Comparison of ENCODE assay signal across 15 cellular contexts in the genomic region with DNA sequence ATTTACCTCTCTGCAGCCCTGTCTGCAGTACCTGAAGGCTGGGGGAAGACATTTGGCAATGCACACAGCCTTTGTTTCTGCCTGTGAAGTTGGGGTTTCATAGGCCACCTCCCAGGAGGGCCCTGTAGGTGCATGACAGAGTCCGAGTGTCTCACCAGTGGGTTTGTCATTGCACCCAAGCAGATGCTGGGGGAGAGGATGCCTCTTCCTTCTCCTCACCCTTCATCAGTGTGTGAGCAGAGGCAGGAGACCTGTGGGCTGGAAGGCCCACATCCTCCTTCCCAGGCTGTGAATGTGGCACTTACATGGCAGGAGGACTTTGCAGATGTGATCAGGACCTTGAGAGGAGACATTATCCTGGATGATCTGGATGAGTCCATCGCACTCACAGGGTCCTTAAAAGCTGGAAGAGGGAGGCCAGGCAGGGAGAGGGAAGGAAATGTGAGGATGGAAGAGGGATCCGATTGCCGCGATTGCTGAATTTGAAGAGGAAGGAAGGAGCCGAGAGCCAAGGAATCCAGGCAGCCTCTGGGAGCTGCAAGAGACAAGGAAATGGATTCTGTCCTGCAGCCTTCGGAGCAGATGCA. TPM values are rescaled to one million over a fixed set of nuclear protein-coding genes. Genes with fewer than 3 reads are reported as not detected.
DNase-seq lines count a peak whose midpoint lies in the region; ATAC-seq, FAIRE-seq and TF ChIP-seq lines count a peak whose summit lies in the region.
"Had no signal": no experiment of that assay in that cellular context is flagged by ENCODE, and none has a peak within 500 bp of the region (broad histone marks: within the 10 kb centered on the region; RNA-seq: fewer than 3 reads in every experiment).

No MANE protein-coding gene starts in this region.

- H3K27ac ChIP-seq in RWPE2 (ENCODE audit: poor library complexity, severe bottlenecking) (no peak overlapping the region), right lobe of liver (peak overlapping the region in 2 of 3 donors; percentile 13 to 51), temporal lobe (ENCODE audit: low read depth, low read length) (peak overlapping the region; percentile 99)

- H3K27ac Mint-ChIP-seq in activated naive CD4-positive, alpha-beta T cell treated with anti-CD3 and anti-CD28 coated beads, Interleukin-2, amount 50 U/mL, for 24 hours, result peak overlapping the region; percentile 43
- no peak overlapping the region for H3K27ac Mint-ChIP-seq in activated naive CD4-positive, alpha-beta T cell treated with anti-CD3 and anti-CD28 coated beads for 36 hours
- H3K27ac Mint-ChIP-seq: GM23338 had no signal

- H3K27me3 ChIP-seq in RWPE2 (ENCODE audit: insufficient read depth, poor library complexity, severe bottlenecking) (no peaks in the 10 kb centered on the region), right lobe of liver (no peaks in the 10 kb centered on the region)
- H3K27me3 ChIP-seq: transverse colon had no signal

- ATAC-seq in RWPE2 (ENCODE audit: low read depth), result no peak
- no peak for ATAC-seq in right lobe of liver
- ATAC-seq: GM23338 had no signal

- no peaks in the 10 kb centered on the region for H3K27me3 Mint-ChIP-seq in activated naive CD4-positive, alpha-beta T cell treated with anti-CD3 and anti-CD28 coated beads, Interleukin-2, amount 50 U/mL, for 24 hours
- H3K27me3 Mint-ChIP-seq in activated naive CD4-positive, alpha-beta T cell treated with anti-CD3 and anti-CD28 coated beads for 36 hours (ENCODE audit: low read depth), result no peaks in the 10 kb centered on the region

- peaks cover 84% of the 10 kb centered on the region for H3K4me1 Mint-ChIP-seq in activated naive CD4-positive, alpha-beta T cell treated with anti-CD3 and anti-CD28 coated beads, Interleukin-2, amount 50 U/mL, for 24 hours
- H3K4me1 Mint-ChIP-seq in activated naive CD4-positive, alpha-beta T cell treated with anti-CD3 and anti-CD28 coated beads for 36 hours (ENCODE audit: low read depth), result peaks cover 75% of the 10 kb centered on the region

- H3K4me1 ChIP-seq in RWPE2 (ENCODE audit: insufficient read depth, poor library complexity, severe bottlenecking) (no peaks in the 10 kb centered on the region), right lobe of liver (peaks cover 0 to 18% (median 10%) of the 10 kb centered on the region in 4 donors)

- no peak overlapping the region for H3K4me3 Mint-ChIP-seq in activated naive CD4-positive, alpha-beta T cell treated with anti-CD3 and anti-CD28 coated beads, Interleukin-2, amount 50 U/mL, for 24 hours
- no peak overlapping the region for H3K4me3 Mint-ChIP-seq in activated naive CD4-positive, alpha-beta T cell treated with anti-CD3 and anti-CD28 coated beads for 36 hours
- H3K4me3 Mint-ChIP-seq: GM23338 had no signal

- TF ChIP-seq CTCF in RWPE2 (IDR thresholded peaks at IDR 0.05; ENCODE audit: poor library complexity, severe bottlenecking) (no peak), right lobe of liver (IDR thresholded peaks at IDR 0.05) (no peak)

- no peak for FAIRE-seq in GM12891 (lab: Jason Lieb, UNC)

- CTCF ChIA-PET in activated naive CD4-positive, alpha-beta T cell treated with anti-CD3 and anti-CD28 coated beads for 36 hours (lab: Charles Lee), result interaction anchor here (2.9 kb wide), 1 partner anchor 14 kb away, joined by 11 read pairs; no protein-coding TSS in a partner anchor

- H3K4me3 ChIP-seq in RWPE2 (ENCODE audit: severe bottlenecking), result no peak overlapping the region
- no peak overlapping the region for H3K4me3 ChIP-seq in right lobe of liver
- H3K4me3 ChIP-seq: GM23338, transverse colon had no signal

- no peaks in the 10 kb centered on the region for H3K9me3 Mint-ChIP-seq in activated naive CD4-positive, alpha-beta T cell treated with anti-CD3 and anti-CD28 coated beads, Interleukin-2, amount 50 U/mL, for 24 hours
- H3K9me3 Mint-ChIP-seq in activated naive CD4-positive, alpha-beta T cell treated with anti-CD3 and anti-CD28 coated beads for 36 hours, result no peaks in the 10 kb centered on the region

- TF ChIP-seq POLR2A in right lobe of liver (IDR thresholded peaks at IDR 0.05) (no peak), GM12891 (IDR thresholded peaks at IDR 0.05; ENCODE audit: low read depth, low read length) (no peak)

- DNase-seq in activated naive CD4-positive, alpha-beta T cell treated with anti-CD3 and anti-CD28 coated beads for 36 hours, result no peak
- peak; percentile 9 for DNase-seq in RWPE2 (ENCODE audit: low spot score)
- peak in 1 of 3 donors; percentile 7 for DNase-seq in right lobe of liver
- DNase-seq in GM03348 (ENCODE audit: low spot score), result no peak
- no peak for DNase-seq in GM12891 (ENCODE audit: insufficient read length, low spot score)
- DNase-seq in NCI-H748 treated with DMSO at 0.1 percent for 48 hours (lab: John Stamatoyannopoulos, UW), result no peak
- DNase-seq: activated naive CD4-positive, alpha-beta T cell; DMS79 treated with DMSO at 0.1 percent for 48 hours; NCI-H446; RPMI8226; T-helper 2 cell; transverse colon had no signal

- H3K9me3 ChIP-seq in RWPE2 (ENCODE audit: severe bottlenecking) (no peaks in the 10 kb centered on the region), right lobe of liver (no peaks in the 10 kb centered on the region)
- H3K9me3 ChIP-seq: transverse colon had no signal

- whole genome bisulfite sequencing in right lobe of liver (ENCODE audit: insufficient coverage, low coverage, low lambda C conversion rate, missing lambda C conversion rate), result 59% methylated on average over 3 of the region's 7 CpGs

- H3K36me3 ChIP-seq in RWPE2 (ENCODE audit: low read depth) (no peaks in the 10 kb centered on the region), right lobe of liver (no peaks in the 10 kb centered on the region)
- H3K36me3 ChIP-seq: transverse colon had no signal

- intact Hi-C loops in activated naive CD4-positive, alpha-beta T cell treated with anti-CD3 and anti-CD28 coated beads for 36 hours (cut with micrococcal nuclease), result no loop called here
- intact Hi-C loops in right lobe of liver (cut with DNase I), result no loop called here

- H3K36me3 Mint-ChIP-seq in activated naive CD4-positive, alpha-beta T cell treated with anti-CD3 and anti-CD28 coated beads, Interleukin-2, amount 50 U/mL, for 24 hours, result peaks cover 2% of the 10 kb centered on the region
- H3K36me3 Mint-ChIP-seq in activated naive CD4-positive, alpha-beta T cell treated with anti-CD3 and anti-CD28 coated beads for 36 hours (ENCODE audit: low read depth), result peaks cover 20% of the 10 kb centered on the region

TF ChIP-seq in GM12891, 5 proteins besides CTCF, POLR2A, EP300 and RAD21:
- TF ChIP-seq TAF1 (IDR thresholded peaks at IDR 0.05; ENCODE audit: low read depth, low read length) (no peak), SPI1 (IDR thresholded peaks at IDR 0.05; ENCODE audit: low read depth, low read length) (no peak), POLR2AphosphoS5 (IDR thresholded peaks at IDR 0.05; ENCODE audit: low read depth, low read length) (no peak), POU2F2 (IDR thresholded peaks at IDR 0.05; ENCODE audit: low read depth, low read length) (no peak), PAX5 (IDR thresholded peaks at IDR 0.05; ENCODE audit: insufficient read depth, low read length, severe bottlenecking) (no peak)

RNA-seq across cellular contexts. Expression of gene SYNJ2, which starts 30.4 kb away (rescaled TPM):
- total RNA-seq in activated naive CD4-positive, alpha-beta T cell treated with anti-CD3 and anti-CD28 coated beads for 36 hours, result 10 to 100 TPM; 42.4 to 42.7 TPM
- total RNA-seq in right lobe of liver (1 to 10 TPM; 3.2 to 7.4 (median 4.2) TPM), temporal lobe (6.6 TPM)
- 0.65 TPM for polyA plus RNA-seq in GM12891 (2012; ENCODE audit: low read depth, missing spikeins)
